In genomic region chr2:238256594-238257104, GRCh38 we compare ENCODE assay signal across 8 cellular contexts. TPM values are rescaled to one million over a fixed set of nuclear protein-coding genes. Genes with fewer than 3 reads are reported as not detected.
DNase-seq lines count a peak whose midpoint lies in the region; ATAC-seq and TF ChIP-seq lines count a peak whose summit lies in the region.

No MANE protein-coding gene starts in this region.

- no peaks in the 10 kb centered on the region for H3K27me3 Mint-ChIP-seq in neural crest cell (ENCODE audit: low read depth)

- DNase-seq in EL (peak; percentile 79), OCI-M1 (lab: John Stamatoyannopoulos, UW) (peak; percentile 88), neural crest cell (ENCODE audit: low read depth, low spot score) (peak; percentile 83), tibial artery (no peak)
- DNase-seq in activated CD8-positive, alpha-beta memory T cell treated with anti-CD3 and anti-CD28 coated beads, Interleukin-2, amount 50 U/mL, for 24 hours (ENCODE audit: extremely low read depth), result peak; percentile 24

- H3K27ac Mint-ChIP-seq in neural crest cell (ENCODE audit: unreplicated experiment), result no peak overlapping the region

- peaks cover 10% of the 10 kb centered on the region for H3K4me1 Mint-ChIP-seq in neural crest cell

- H3K27ac ChIP-seq in KMS-11 (no peak overlapping the region), tibial artery (no peak overlapping the region)

- H3K4me2 ChIP-seq in KMS-11, result peak overlapping the region; percentile 13; the same call in 1 of the 2 replicates

- intact Hi-C loops in tibial artery (cut with DNase I; ENCODE audit: low total_unique reads), result no loop called here

- no peak overlapping the region for H3K4me3 ChIP-seq in KMS-11 (IDR thresholded peaks at IDR 0.05; ENCODE audit: insufficient read depth, low read depth, low read length)
- H3K4me3 ChIP-seq in tibial artery, result no peak overlapping the region

- TF ChIP-seq CTCF in KMS-11 (conservative IDR thresholded peaks at IDR 0.05; ENCODE audit: low read depth, low read length) (peak; percentile 93), neural crest cell (conservative IDR thresholded peaks at IDR 0.05) (peak; percentile 98), tibial artery (IDR thresholded peaks at IDR 0.05) (peak; percentile 39 to 52)

- no peaks in the 10 kb centered on the region for H3K9me3 ChIP-seq in tibial artery

- no peaks in the 10 kb centered on the region for H3K27me3 ChIP-seq in KMS-11 (ENCODE audit: insufficient read depth, low read depth)
- no peaks in the 10 kb centered on the region for H3K27me3 ChIP-seq in tibial artery

- H3K4me1 ChIP-seq in KMS-11 (ENCODE audit: low read depth, poor library complexity, severe bottlenecking) (peaks cover 60% of the 10 kb centered on the region), tibial artery (no peaks in the 10 kb centered on the region)

- peak; percentile 89 for ATAC-seq in esophagus mucosa
- no peak for ATAC-seq in GM18505 (IDR thresholded peaks at IDR 0.05; ENCODE audit: unreplicated experiment)

- no peaks in the 10 kb centered on the region for H3K36me3 Mint-ChIP-seq in neural crest cell (ENCODE audit: low read depth)

- no peak overlapping the region for H2AFZ ChIP-seq in KMS-11 (ENCODE audit: low read depth)

- no peak overlapping the region for H3K9ac ChIP-seq in KMS-11

- H3K36me3 ChIP-seq in KMS-11 (ENCODE audit: insufficient read depth) (no peaks in the 10 kb centered on the region), tibial artery (peaks cover 73 to 99% (median 99%) of the 10 kb centered on the region in 3 donors)

- no peak overlapping the region for H3K4me3 Mint-ChIP-seq in neural crest cell

- no peaks in the 10 kb centered on the region for H3K9me3 Mint-ChIP-seq in neural crest cell

- TF ChIP-seq POLR2A in GM18505 (IDR thresholded peaks at IDR 0.05; ENCODE audit: borderline replicate concordance, extremely low read depth, insufficient read depth, insufficient read length), result no peak

- H3K79me2 ChIP-seq in KMS-11 (ENCODE audit: insufficient read depth, low read depth), result no peaks in the 10 kb centered on the region

- H4K20me1 ChIP-seq in KMS-11 (ENCODE audit: insufficient read depth), result no peaks in the 10 kb centered on the region

RNA-seq across cellular contexts. Expression of gene HES6, which starts 16.8 kb away (rescaled TPM):
- total RNA-seq in esophagus mucosa (2.2 TPM), neural crest cell (143 and 152 TPM in 2 replicates)

RNA-seq across cellular contexts. Expression of gene PER2, which starts 31.8 kb away (rescaled TPM):
- total RNA-seq in esophagus mucosa (18.7 TPM), neural crest cell (8.6 TPM in 2 replicates)

RNA-seq across cellular contexts. Expression of gene ILKAP, which starts 53.2 kb away (rescaled TPM):
- total RNA-seq in esophagus mucosa (29.5 TPM), neural crest cell (63.2 and 65.8 TPM in 2 replicates)

Comparison
In these comparisons a context has a peak if more than half of its experiments do, and no peak if none do; other contexts are left out.
1. DNase-seq: peak in EL (single experiment), OCI-M1 (single experiment), activated CD8-positive, alpha-beta memory T cell treated with anti-CD3 and anti-CD28 coated beads, Interleukin-2, amount 50 U/mL, for 24 hours (single experiment) and neural crest cell (single experiment); none in tibial artery (0 of 2).
2. CTCF ChIP-seq: peak in every context shown above with its lines; median percentile 98 in neural crest cell; 93 in KMS-11; 46 in tibial artery.
3. RNA of gene HES6, which starts 16.8 kb away (total RNA-seq): 143 to 152 TPM in neural crest cell; 2.2 TPM in esophagus mucosa (single experiment); every median in the first group is over 10 times any median in the second.